In genomic region chr18:66110607-66111006, GRCh38 we compare ENCODE assay signal across 18 cellular contexts.
A peak's percentile ranks its signal among the peaks of the same experiment; 100 is the strongest.
DNase-seq lines count a peak whose midpoint lies in the region; ATAC-seq, FAIRE-seq and TF ChIP-seq lines count a peak whose summit lies in the region.
"Had no signal": no experiment of that assay in that cellular context is flagged by ENCODE, and none has a peak within 500 bp of the region (broad histone marks: within the 10 kb centered on the region; RNA-seq: fewer than 3 reads in every experiment).

No MANE protein-coding gene starts in this region.

- TF ChIP-seq CTCF in HepG2 (CRISPR knock-in tag; IDR thresholded peaks at IDR 0.05) (no peak), right lobe of liver (IDR thresholded peaks at IDR 0.05) (no peak), K562 (IDR thresholded peaks at IDR 0.05 in 2 of 3, conservative IDR thresholded peaks at IDR 0.05 in 1 of 3; ENCODE audit: insufficient read depth in 2 of 3, low read depth in 1 of 3, low read length in 3 of 3) (no peak), neural progenitor cell (IDR thresholded peaks at IDR 0.05) (no peak)

- no peaks in the 10 kb centered on the region for H3K9me3 Mint-ChIP-seq in neural progenitor cell
- H3K9me3 Mint-ChIP-seq: H9 had no signal

- H3K27me3 ChIP-seq in HepG2 (ENCODE audit: control insufficient read depth in 1 of 2, insufficient read depth in 2 of 2, low read length in 2 of 2) (no peaks in the 10 kb centered on the region), right lobe of liver (no peaks in the 10 kb centered on the region), K562 (ENCODE audit: control insufficient read depth in 2 of 2, insufficient read depth in 2 of 2, low read length in 2 of 2) (no peaks in the 10 kb centered on the region), neural progenitor cell (no peaks in the 10 kb centered on the region)

- FAIRE-seq in HepG2 (lab: Jason Lieb, UNC), result no peak
- no peak for FAIRE-seq in K562 (lab: Jason Lieb, UNC)
- FAIRE-seq: GM12891, GM18507 had no signal

- no peaks in the 10 kb centered on the region for H3K79me2 ChIP-seq in HepG2 (ENCODE audit: insufficient read depth, low read length)
- no peaks in the 10 kb centered on the region for H3K79me2 ChIP-seq in K562 (ENCODE audit: control insufficient read depth, insufficient read depth, low read length)
- no peaks in the 10 kb centered on the region for H3K79me2 ChIP-seq in neural progenitor cell (ENCODE audit: low read depth)

- H4K20me1 ChIP-seq in HepG2 (ENCODE audit: insufficient read depth, low read length) (no peaks in the 10 kb centered on the region), K562 (replicated peaks; ENCODE audit: control insufficient read depth, insufficient read depth, low read length) (no peaks in the 10 kb centered on the region), neural progenitor cell (ENCODE audit: low read depth) (no peaks in the 10 kb centered on the region)

- 3% methylated on average over 1 of the region's 1 CpG for WGBS in HepG2 (ENCODE audit: low lambda C conversion rate)
- 22% methylated on average over 1 of the region's 1 CpG for WGBS in right lobe of liver (ENCODE audit: insufficient coverage, low coverage, low lambda C conversion rate, missing lambda C conversion rate)
- WGBS in K562 (ENCODE audit: insufficient coverage, low coverage, missing lambda C conversion rate), result no CpG with 5 or more reads among the region's 1 CpG

- in situ Hi-C loops in HepG2 (cut with HindIII; ENCODE audit: extremely low pct_ligation_motif_present, low pct_unique_long_range_greater_than_20kb) (no loop called here), K562 (cut with MboI) (no loop called here)

- POLR2A ChIA-PET in HepG2 (lab: Yijun Ruan, JAX), result no interaction called here
- POLR2A ChIA-PET in K562 (lab: Yijun Ruan, JAX), result no interaction called here

- H3K27ac ChIP-seq in HepG2 (ENCODE audit: extremely low read length, insufficient read depth, low read length) (no peak overlapping the region), right lobe of liver (no peak overlapping the region), K562 (ENCODE audit: extremely low read depth, low read depth, low read length) (no peak overlapping the region), neural progenitor cell (no peak overlapping the region)
- H3K27ac ChIP-seq: GM23248 had no signal

- H3K4me3 ChIP-seq in HepG2 (replicated peaks in 1 of 3; ENCODE audit: insufficient read depth in 1 of 3, low read depth in 2 of 3, low read length in 3 of 3) (no peak overlapping the region), right lobe of liver (no peak overlapping the region), K562 (no peak overlapping the region), neural progenitor cell (no peak overlapping the region)
- H3K4me3 ChIP-seq: GM23248 had no signal

- no peaks in the 10 kb centered on the region for H3K36me3 Mint-ChIP-seq in neural progenitor cell
- H3K36me3 Mint-ChIP-seq: CD4-positive, alpha-beta memory T cell had no signal

- TF ChIP-seq RAD21 in HepG2 (CRISPR knock-in tag; IDR thresholded peaks at IDR 0.05), result no peak
- TF ChIP-seq RAD21 in K562 (CRISPR knock-in tag; conservative IDR thresholded peaks at IDR 0.05 in 1 of 2, IDR thresholded peaks at IDR 0.05 in 1 of 2), result no peak

- no peaks in the 10 kb centered on the region for H3K9me3 ChIP-seq in HepG2 (ENCODE audit: low read length)
- no peaks in the 10 kb centered on the region for H3K9me3 ChIP-seq in right lobe of liver
- no peaks in the 10 kb centered on the region for H3K9me3 ChIP-seq in K562 (replicated peaks; ENCODE audit: control insufficient read depth, insufficient read depth, low read depth, low read length)
- H3K9me3 ChIP-seq in neural progenitor cell (ENCODE audit: low read depth), result no peaks in the 10 kb centered on the region

- peaks cover 8% of the 10 kb centered on the region for H3K4me1 Mint-ChIP-seq in neural progenitor cell
- H3K4me1 Mint-ChIP-seq: CD4-positive, alpha-beta memory T cell had no signal

- H3K4me3 Mint-ChIP-seq in neural progenitor cell, result no peak overlapping the region
- H3K4me3 Mint-ChIP-seq: CD4-positive, alpha-beta memory T cell; H9 had no signal

- no peak overlapping the region for H3K4me2 ChIP-seq in HepG2 (ENCODE audit: low read depth, low read length)
- H3K4me2 ChIP-seq in K562 (ENCODE audit: insufficient read depth, low read length), result no peak overlapping the region
- no peak overlapping the region for H3K4me2 ChIP-seq in neural progenitor cell

- TF ChIP-seq EP300 in HepG2 (IDR thresholded peaks at IDR 0.05; ENCODE audit: low read depth in 2 of 2, low read length in 2 of 2) (no peak), HepG2 (CRISPR knock-in tag; IDR thresholded peaks at IDR 0.05; ENCODE audit: borderline replicate concordance) (no peak), K562 (IDR thresholded peaks at IDR 0.05; ENCODE audit: low read length) (no peak)

- ATAC-seq in HepG2 (no peak), right lobe of liver (no peak), K562 (no peak), GM18867 (IDR thresholded peaks at IDR 0.05; ENCODE audit: unreplicated experiment) (no peak)
- ATAC-seq: HCT116 had no signal

- H2AFZ ChIP-seq in HepG2 (ENCODE audit: low read length) (no peak overlapping the region), K562 (ENCODE audit: low read depth, low read length) (no peak overlapping the region), neural progenitor cell (replicated peaks) (peak overlapping the region; percentile 47)
- H2AFZ ChIP-seq: GM23248 had no signal

- no peaks in the 10 kb centered on the region for H3K36me3 ChIP-seq in HepG2 (replicated peaks in 1 of 2; ENCODE audit: control insufficient read depth in 1 of 2, insufficient read depth in 2 of 2, low read length in 2 of 2)
- H3K36me3 ChIP-seq in right lobe of liver, result no peaks in the 10 kb centered on the region
- no peaks in the 10 kb centered on the region for H3K36me3 ChIP-seq in K562 (ENCODE audit: control insufficient read depth, insufficient read depth, low read length)
- H3K36me3 ChIP-seq in neural progenitor cell, result no peaks in the 10 kb centered on the region

- H3K27ac Mint-ChIP-seq in neural progenitor cell, result no peak overlapping the region
- H3K27ac Mint-ChIP-seq: CD4-positive, alpha-beta memory T cell; H9 had no signal

- DNase-seq in HepG2 (ENCODE audit: low spot score), result no peak
- DNase-seq in right lobe of liver, result no peak
- no peak for DNase-seq in K562 (ENCODE audit: extremely low read depth in 1 of 4, low spot score in 3 of 4)
- DNase-seq in neural progenitor cell (ENCODE audit: low spot score), result no peak
- no peak for DNase-seq in HPDE6-E6E7 (ENCODE audit: extremely low spot score)
- DNase-seq: C1 segment of cervical spinal cord; Calu3; CD4-positive, alpha-beta memory T cell; COR-L47; DMS53; DMS79 treated with DMSO at 0.1 percent for 48 hours; GF-D8; GM23248; H9 had no signal

- H3F3A ChIP-seq in neural progenitor cell (ENCODE audit: low read depth), result no peaks in the 10 kb centered on the region

- no peak overlapping the region for H3K9ac ChIP-seq in HepG2 (ENCODE audit: insufficient read depth, low read depth, low read length)
- H3K9ac ChIP-seq in K562 (ENCODE audit: insufficient read depth in 1 of 2, low read depth in 2 of 2, low read length in 2 of 2), result no peak overlapping the region
- H3K9ac ChIP-seq in neural progenitor cell, result no peak overlapping the region
- H3K9ac ChIP-seq: GM23248 had no signal

- no peaks in the 10 kb centered on the region for H3K27me3 Mint-ChIP-seq in neural progenitor cell (ENCODE audit: insufficient read depth, low read depth)
- H3K27me3 Mint-ChIP-seq: CD4-positive, alpha-beta memory T cell had no signal

- intact Hi-C loops in HepG2 (cut with micrococcal nuclease; ENCODE audit: unreplicated experiment), result no loop called here
- intact Hi-C loops in right lobe of liver (cut with DNase I), result no loop called here
- intact Hi-C loops in K562 (cut with micrococcal nuclease), result no loop called here

- CTCF ChIA-PET in HepG2 (lab: Yijun Ruan, JAX; ENCODE audit: low intra/inter-chr PET ratio, low total read pairs), result no interaction called here
- CTCF ChIA-PET in K562 (lab: Yijun Ruan, JAX; ENCODE audit: low intra/inter-chr PET ratio), result no interaction called here

- H3K4me1 ChIP-seq in HepG2 (ENCODE audit: insufficient read depth, low read length), result no peaks in the 10 kb centered on the region
- H3K4me1 ChIP-seq in right lobe of liver, result no peaks in the 10 kb centered on the region
- no peaks in the 10 kb centered on the region for H3K4me1 ChIP-seq in K562 (replicated peaks in 1 of 2; ENCODE audit: control insufficient read depth in 2 of 2, insufficient read depth in 2 of 2, low read length in 2 of 2)
- H3K4me1 ChIP-seq in neural progenitor cell, result peaks cover 7% of the 10 kb centered on the region

- TF ChIP-seq POLR2A in HepG2 (IDR thresholded peaks at IDR 0.05; ENCODE audit: insufficient read depth in 1 of 2, low read depth in 2 of 2, low read length in 2 of 2) (no peak), right lobe of liver (IDR thresholded peaks at IDR 0.05) (no peak), K562 (conservative IDR thresholded peaks at IDR 0.05) (no peak)

- no peaks in the 10 kb centered on the region for H3K9me1 ChIP-seq in K562 (ENCODE audit: control insufficient read depth, insufficient read depth, low read length)

- BruUV-seq in HepG2 (replicated peaks; lab: Mats Ljungman, UMichigan) (no TSS peak), K562 (replicated peaks; lab: Mats Ljungman, UMichigan) (no TSS peak)

TF ChIP-seq in HepG2, 621 proteins besides CTCF, POLR2A, EP300 and RAD21:
- TF ChIP-seq LCORL (IDR thresholded peaks at IDR 0.05) (no peak), LCORL (CRISPR knock-in tag; IDR thresholded peaks at IDR 0.05) (no peak), HNRNPK (IDR thresholded peaks at IDR 0.05; ENCODE audit: low read depth, low read length, poor library complexity, severe bottlenecking) (peak; percentile 73)

TF ChIP-seq in K562, 482 proteins besides CTCF, POLR2A, EP300 and RAD21:
- TF ChIP-seq ZNF253 (CRISPR knock-in tag; conservative IDR thresholded peaks at IDR 0.05) (no peak), HNRNPK (IDR thresholded peaks at IDR 0.05; ENCODE audit: low read depth, low read length, poor library complexity, severe bottlenecking) (peak; percentile 56), ERF (CRISPR knock-in tag; IDR thresholded peaks at IDR 0.05) (no peak)

Comparison
In these comparisons a context has a peak if more than half of its experiments do, and no peak if none do; other contexts are left out.
1. Of the 241 proteins assayed by ChIP-seq in both HepG2 and K562: peak only in HepG2: none; only in K562: none; in both: HNRNPK; in neither: 240.